ENCODE assay signal across 1 cellular context in the genomic region with DNA sequence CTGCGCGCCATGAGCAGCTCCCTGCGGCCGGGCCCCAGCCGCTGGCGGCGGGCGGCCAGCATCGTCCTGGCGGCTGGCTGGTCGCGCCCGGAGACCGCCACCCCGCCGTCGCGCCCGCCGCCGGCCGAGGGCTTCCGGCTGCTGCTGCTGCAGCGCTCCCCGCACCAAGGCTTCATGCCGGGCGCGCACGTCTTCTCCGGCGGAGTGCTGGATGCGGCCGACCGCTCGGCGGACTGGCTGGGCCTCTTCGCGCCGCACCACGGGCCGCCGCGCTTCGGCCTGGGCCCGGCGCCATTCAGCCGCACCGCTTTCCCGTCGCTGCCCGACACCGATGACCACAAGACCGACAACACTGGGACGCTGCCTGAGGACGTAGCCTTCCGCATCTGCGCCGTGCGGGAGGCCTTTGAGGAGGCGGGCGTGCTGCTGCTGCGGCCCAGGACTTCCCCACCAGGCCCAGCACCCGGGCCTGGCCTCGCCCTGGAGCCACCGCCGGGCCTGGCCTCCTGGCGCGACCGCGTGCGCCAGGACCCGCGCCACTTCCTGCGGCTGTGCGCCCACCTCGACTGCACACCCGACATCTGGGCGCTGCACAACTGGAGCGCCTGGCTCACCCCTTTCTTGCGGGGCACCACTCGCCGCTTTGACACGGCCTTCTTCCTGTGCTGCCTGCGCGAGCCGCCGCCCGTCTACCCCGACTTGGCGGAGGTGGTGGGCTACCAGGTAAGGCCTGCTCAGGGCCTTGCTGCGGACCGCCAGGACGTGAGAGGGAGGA.
TF ChIP-seq lines count a peak whose summit lies in the region.

No MANE protein-coding gene starts in this region.

TF ChIP-seq in HEK293, 187 proteins besides CTCF, POLR2A, EP300 and RAD21 (continued from another document and continues in another):
- no peak for TF ChIP-seq ZBTB10 (tag by site-specific recombination; IDR thresholded peaks at IDR 0.05)
- TF ChIP-seq, protein P1, sequence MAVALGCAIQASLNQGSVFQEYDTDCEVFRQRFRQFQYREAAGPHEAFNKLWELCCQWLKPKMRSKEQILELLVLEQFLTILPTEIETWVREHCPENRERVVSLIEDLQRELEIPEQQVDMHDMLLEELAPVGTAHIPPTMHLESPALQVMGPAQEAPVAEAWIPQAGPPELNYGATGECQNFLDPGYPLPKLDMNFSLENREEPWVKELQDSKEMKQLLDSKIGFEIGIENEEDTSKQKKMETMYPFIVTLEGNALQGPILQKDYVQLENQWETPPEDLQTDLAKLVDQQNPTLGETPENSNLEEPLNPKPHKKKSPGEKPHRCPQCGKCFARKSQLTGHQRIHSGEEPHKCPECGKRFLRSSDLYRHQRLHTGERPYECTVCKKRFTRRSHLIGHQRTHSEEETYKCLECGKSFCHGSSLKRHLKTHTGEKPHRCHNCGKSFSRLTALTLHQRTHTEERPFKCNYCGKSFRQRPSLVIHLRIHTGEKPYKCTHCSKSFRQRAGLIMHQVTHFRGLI (tag by site-specific recombination; IDR thresholded peaks at IDR 0.05), result peak; percentile 44; the same call in 1 of the 2 replicates
- TF ChIP-seq ZFP69B (tag by site-specific recombination; IDR thresholded peaks at IDR 0.05), result no peak; the same call in 1 of the 2 replicates
- no peak for TF ChIP-seq ZNF433 (tag by site-specific recombination; IDR thresholded peaks at IDR 0.05; ENCODE audit: low read depth)
- TF ChIP-seq RBAK (tag by site-specific recombination; IDR thresholded peaks at IDR 0.05), result no peak
- TF ChIP-seq ZNF544 (tag by site-specific recombination; IDR thresholded peaks at IDR 0.05), result no peak
- TF ChIP-seq SCRT1 (tag by site-specific recombination; IDR thresholded peaks at IDR 0.05; ENCODE audit: borderline replicate concordance), result no peak
- 0 out of 2 replicates have a peak, but pooled peaks have one; percentile 13 for TF ChIP-seq ZNF629 (tag by site-specific recombination; IDR thresholded peaks at IDR 0.05)
- TF ChIP-seq ZNF792 (tag by site-specific recombination; IDR thresholded peaks at IDR 0.05), result no peak; the same call in 1 of the 2 replicates
- no peak for TF ChIP-seq ZNF19 (tag by site-specific recombination; IDR thresholded peaks at IDR 0.05; ENCODE audit: low read depth)
- TF ChIP-seq ZBTB1 (tag by site-specific recombination; IDR thresholded peaks at IDR 0.05), result 0 out of 2 replicates have a peak, but pooled peaks have one; percentile 22
- TF ChIP-seq, protein P2, sequence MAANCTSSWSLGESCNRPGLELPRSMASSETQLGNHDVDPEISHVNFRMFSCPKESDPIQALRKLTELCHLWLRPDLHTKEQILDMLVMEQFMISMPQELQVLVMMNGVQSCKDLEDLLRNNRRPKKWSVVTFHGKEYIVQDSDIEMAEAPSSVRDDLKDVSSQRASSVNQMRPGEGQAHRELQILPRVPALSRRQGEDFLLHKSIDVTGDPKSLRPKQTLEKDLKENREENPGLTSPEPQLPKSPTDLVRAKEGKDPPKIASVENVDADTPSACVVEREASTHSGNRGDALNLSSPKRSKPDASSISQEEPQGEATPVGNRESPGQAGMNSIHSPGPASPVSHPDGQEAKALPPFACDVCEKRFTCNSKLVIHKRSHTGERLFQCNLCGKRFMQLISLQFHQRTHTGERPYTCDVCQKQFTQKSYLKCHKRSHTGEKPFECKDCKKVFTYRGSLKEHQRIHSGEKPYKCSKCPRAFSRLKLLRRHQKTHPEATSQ (tag by site-specific recombination; IDR thresholded peaks at IDR 0.05), result peak; percentile 92
- TF ChIP-seq, protein P3, sequence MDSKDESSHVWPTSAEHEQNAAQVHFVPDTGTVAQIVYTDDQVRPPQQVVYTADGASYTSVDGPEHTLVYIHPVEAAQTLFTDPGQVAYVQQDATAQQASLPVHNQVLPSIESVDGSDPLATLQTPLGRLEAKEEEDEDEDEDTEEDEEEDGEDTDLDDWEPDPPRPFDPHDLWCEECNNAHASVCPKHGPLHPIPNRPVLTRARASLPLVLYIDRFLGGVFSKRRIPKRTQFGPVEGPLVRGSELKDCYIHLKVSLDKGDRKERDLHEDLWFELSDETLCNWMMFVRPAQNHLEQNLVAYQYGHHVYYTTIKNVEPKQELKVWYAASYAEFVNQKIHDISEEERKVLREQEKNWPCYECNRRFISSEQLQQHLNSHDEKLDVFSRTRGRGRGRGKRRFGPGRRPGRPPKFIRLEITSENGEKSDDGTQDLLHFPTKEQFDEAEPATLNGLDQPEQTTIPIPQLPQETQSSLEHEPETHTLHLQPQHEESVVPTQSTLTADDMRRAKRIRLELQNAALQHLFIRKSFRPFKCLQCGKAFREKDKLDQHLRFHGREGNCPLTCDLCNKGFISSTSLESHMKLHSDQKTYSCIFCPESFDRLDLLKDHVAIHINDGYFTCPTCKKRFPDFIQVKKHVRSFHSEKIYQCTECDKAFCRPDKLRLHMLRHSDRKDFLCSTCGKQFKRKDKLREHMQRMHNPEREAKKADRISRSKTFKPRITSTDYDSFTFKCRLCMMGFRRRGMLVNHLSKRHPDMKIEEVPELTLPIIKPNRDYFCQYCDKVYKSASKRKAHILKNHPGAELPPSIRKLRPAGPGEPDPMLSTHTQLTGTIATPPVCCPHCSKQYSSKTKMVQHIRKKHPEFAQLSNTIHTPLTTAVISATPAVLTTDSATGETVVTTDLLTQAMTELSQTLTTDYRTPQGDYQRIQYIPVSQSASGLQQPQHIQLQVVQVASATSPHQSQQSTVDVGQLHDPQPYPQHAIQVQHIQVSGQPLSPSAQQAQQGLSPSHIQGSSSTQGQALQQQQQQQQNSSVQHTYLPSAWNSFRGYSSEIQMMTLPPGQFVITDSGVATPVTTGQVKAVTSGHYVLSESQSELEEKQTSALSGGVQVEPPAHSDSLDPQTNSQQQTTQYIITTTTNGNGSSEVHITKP (tag by site-specific recombination; IDR thresholded peaks at IDR 0.05), result no peak
- no peak for TF ChIP-seq MEIS1 (CRISPR knock-in tag; IDR thresholded peaks at IDR 0.05; ENCODE audit: borderline replicate concordance)
- TF ChIP-seq ZNF560 (tag by site-specific recombination; IDR thresholded peaks at IDR 0.05; ENCODE audit: borderline replicate concordance), result no peak
- peak; percentile 88 for TF ChIP-seq ZFP37 (tag by site-specific recombination; IDR thresholded peaks at IDR 0.05)
- TF ChIP-seq, protein P4, sequence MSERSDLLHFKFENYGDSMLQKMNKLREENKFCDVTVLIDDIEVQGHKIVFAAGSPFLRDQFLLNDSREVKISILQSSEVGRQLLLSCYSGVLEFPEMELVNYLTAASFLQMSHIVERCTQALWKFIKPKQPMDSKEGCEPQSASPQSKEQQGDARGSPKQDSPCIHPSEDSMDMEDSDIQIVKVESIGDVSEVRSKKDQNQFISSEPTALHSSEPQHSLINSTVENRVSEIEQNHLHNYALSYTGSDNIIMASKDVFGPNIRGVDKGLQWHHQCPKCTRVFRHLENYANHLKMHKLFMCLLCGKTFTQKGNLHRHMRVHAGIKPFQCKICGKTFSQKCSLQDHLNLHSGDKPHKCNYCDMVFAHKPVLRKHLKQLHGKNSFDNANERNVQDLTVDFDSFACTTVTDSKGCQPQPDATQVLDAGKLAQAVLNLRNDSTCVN (tag by site-specific recombination; optimal IDR thresholded peaks at IDR 0.05), result peak; percentile 97
- TF ChIP-seq ZNF549 (tag by site-specific recombination; IDR thresholded peaks at IDR 0.05), result no peak
- no peak for TF ChIP-seq ZNF571 (tag by site-specific recombination; IDR thresholded peaks at IDR 0.05)
- peak; percentile 89 for TF ChIP-seq ZNF600 (tag by site-specific recombination; IDR thresholded peaks at IDR 0.05)
- no peak for TF ChIP-seq ZNF114 (tag by site-specific recombination; IDR thresholded peaks at IDR 0.05)
- no peak for TF ChIP-seq ZNF174 (tag by site-specific recombination; IDR thresholded peaks at IDR 0.05)
- no peak for TF ChIP-seq ZNF221 (tag by site-specific recombination; IDR thresholded peaks at IDR 0.05; ENCODE audit: borderline replicate concordance)
- TF ChIP-seq ZNF654 (tag by site-specific recombination; IDR thresholded peaks at IDR 0.05; ENCODE audit: low read depth), result no peak
- 0 out of 2 replicates have a peak, but pooled peaks have one; percentile 10 for TF ChIP-seq ZFP41 (tag by site-specific recombination; IDR thresholded peaks at IDR 0.05; ENCODE audit: borderline replicate concordance)
- no peak for TF ChIP-seq ZNF302 (tag by site-specific recombination; IDR thresholded peaks at IDR 0.05; ENCODE audit: low read depth)
- no peak for TF ChIP-seq ZNF626 (tag by site-specific recombination; IDR thresholded peaks at IDR 0.05)
- TF ChIP-seq ZNF747 (tag by site-specific recombination; IDR thresholded peaks at IDR 0.05), result no peak
- no peak for TF ChIP-seq ZNF707 (tag by site-specific recombination; IDR thresholded peaks at IDR 0.05)
- TF ChIP-seq ZNF146 (tag by site-specific recombination; IDR thresholded peaks at IDR 0.05), result no peak; the same call in 1 of the 2 replicates
- no peak for TF ChIP-seq ZNF184 (tag by site-specific recombination; IDR thresholded peaks at IDR 0.05)
- no peak for TF ChIP-seq ZNF157 (tag by site-specific recombination; IDR thresholded peaks at IDR 0.05)
- no peak for TF ChIP-seq ZNF214 (tag by site-specific recombination; IDR thresholded peaks at IDR 0.05; ENCODE audit: borderline replicate concordance)
- TF ChIP-seq ZNF426 (tag by site-specific recombination; IDR thresholded peaks at IDR 0.05), result no peak
- TF ChIP-seq GLI2 (tag by site-specific recombination; IDR thresholded peaks at IDR 0.05; ENCODE audit: borderline replicate concordance, low read depth), result no peak
- TF ChIP-seq ZNF341 (tag by site-specific recombination; IDR thresholded peaks at IDR 0.05; ENCODE audit: low read depth), result 0 out of 2 replicates have a peak, but pooled peaks have one; percentile 15
- peak; percentile 90 for TF ChIP-seq ZNF2 (tag by site-specific recombination; IDR thresholded peaks at IDR 0.05)
- TF ChIP-seq ZNF830 (tag by site-specific recombination; IDR thresholded peaks at IDR 0.05; ENCODE audit: low read depth), result no peak
- TF ChIP-seq ZNF398 (tag by site-specific recombination; IDR thresholded peaks at IDR 0.05), result no peak
- TF ChIP-seq, protein P5, sequence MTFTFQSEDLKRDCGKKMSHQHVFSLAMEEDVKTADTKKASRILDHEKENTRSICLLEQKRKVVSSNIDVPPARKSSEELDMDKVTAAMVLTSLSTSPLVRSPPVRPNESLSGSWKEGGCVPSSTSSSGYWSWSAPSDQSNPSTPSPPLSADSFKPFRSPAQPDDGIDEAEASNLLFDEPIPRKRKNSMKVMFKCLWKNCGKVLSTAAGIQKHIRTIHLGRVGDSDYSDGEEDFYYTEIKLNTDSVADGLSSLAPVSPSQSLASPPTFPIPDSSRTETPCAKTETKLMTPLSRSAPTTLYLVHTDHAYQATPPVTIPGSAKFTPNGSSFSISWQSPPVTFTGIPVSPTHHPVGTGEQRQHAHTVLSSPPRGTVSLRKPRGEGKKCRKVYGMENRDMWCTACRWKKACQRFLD (tag by site-specific recombination; IDR thresholded peaks at IDR 0.05), result no peak
- TF ChIP-seq ZNF768 (tag by site-specific recombination; IDR thresholded peaks at IDR 0.05), result peak; percentile 7; the same call in 1 of the 2 replicates
- no peak; the same call in 1 of the 2 replicates for TF ChIP-seq ZNF112 (tag by site-specific recombination; IDR thresholded peaks at IDR 0.05)
- TF ChIP-seq ZNF76 (tag by site-specific recombination; IDR thresholded peaks at IDR 0.05; ENCODE audit: borderline replicate concordance, low read depth), result peak; percentile 76
- TF ChIP-seq ZNF140 (tag by site-specific recombination; IDR thresholded peaks at IDR 0.05), result peak; percentile 14; the same call in 1 of the 2 replicates
- TF ChIP-seq KLF16 (tag by site-specific recombination; IDR thresholded peaks at IDR 0.05), result peak; percentile 60
- TF ChIP-seq, protein P6, sequence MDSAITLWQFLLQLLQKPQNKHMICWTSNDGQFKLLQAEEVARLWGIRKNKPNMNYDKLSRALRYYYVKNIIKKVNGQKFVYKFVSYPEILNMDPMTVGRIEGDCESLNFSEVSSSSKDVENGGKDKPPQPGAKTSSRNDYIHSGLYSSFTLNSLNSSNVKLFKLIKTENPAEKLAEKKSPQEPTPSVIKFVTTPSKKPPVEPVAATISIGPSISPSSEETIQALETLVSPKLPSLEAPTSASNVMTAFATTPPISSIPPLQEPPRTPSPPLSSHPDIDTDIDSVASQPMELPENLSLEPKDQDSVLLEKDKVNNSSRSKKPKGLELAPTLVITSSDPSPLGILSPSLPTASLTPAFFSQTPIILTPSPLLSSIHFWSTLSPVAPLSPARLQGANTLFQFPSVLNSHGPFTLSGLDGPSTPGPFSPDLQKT (IDR thresholded peaks at IDR 0.05; ENCODE audit: borderline replicate concordance, low read depth, low read length), result no peak
- TF ChIP-seq ZBTB17 (tag by site-specific recombination; IDR thresholded peaks at IDR 0.05), result peak; percentile 57; the same call in 1 of the 2 replicates
- no peak for TF ChIP-seq ZNF366 (tag by site-specific recombination; conservative IDR thresholded peaks at IDR 0.05)
- peak; percentile 38; the same call in 1 of the 2 replicates for TF ChIP-seq MYNN (tag by site-specific recombination; IDR thresholded peaks at IDR 0.05; ENCODE audit: borderline replicate concordance)
- TF ChIP-seq ZSCAN23 (tag by site-specific recombination; IDR thresholded peaks at IDR 0.05), result no peak
- no peak for TF ChIP-seq KLF9 (tag by site-specific recombination; IDR thresholded peaks at IDR 0.05; ENCODE audit: low read depth)
